ENCODE assay signal across 8 cellular contexts in the genomic region with DNA sequence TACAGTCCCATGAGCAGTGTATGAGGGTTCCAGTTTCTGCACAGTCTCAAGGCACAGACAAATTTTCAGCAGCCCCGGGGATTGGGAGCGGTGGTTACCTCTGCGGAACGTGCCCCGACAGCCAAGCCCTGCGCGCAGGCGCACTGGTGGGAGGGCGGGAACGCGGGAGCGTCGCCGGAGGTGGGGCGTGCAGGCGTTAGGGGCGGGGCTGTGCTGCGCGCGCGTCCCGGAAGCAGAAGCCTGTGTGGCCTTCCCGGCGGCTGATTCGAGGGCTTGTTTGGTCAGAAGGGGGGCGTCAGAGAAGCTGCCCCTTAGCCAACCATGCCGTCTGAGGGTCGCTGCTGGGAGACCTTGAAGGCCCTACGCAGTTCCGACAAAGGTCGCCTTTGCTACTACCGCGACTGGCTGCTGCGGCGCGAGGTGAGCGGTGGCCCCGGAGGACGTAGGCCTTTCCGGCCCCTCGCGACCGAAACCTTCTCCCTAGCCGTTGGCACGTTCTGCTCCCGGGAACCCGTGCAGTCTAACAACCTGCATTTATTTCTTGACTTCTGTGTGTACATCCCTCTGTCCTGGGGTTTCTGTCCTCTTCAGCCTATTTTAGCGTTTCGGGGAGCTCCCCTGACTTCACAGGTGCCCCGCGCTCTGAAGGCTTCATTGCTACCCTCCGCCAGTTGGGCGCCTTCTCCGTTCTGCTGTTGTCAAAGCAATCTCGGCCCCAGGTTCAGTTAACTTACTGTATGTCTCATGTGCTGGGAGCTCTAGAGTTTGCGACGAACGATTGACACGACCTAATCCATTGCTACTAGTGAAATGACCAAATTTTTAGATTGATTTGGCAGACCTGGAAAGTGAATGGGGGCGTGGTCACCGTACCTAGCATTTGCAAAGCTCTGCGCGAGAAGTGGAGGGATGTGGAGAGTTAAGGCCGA. TPM values are rescaled to one million over a fixed set of nuclear protein-coding genes. Genes with fewer than 3 reads are reported as not detected.
DNase-seq lines count a peak whose midpoint lies in the region; ATAC-seq and TF ChIP-seq lines count a peak whose summit lies in the region.

GLE1 (plus strand) TSS at position 235 of the 929 bp plus-strand sequence; CDS start at position 322, 87 bp downstream.

- peaks cover 8% of the 10 kb centered on the region for H3K36me3 Mint-ChIP-seq in activated naive CD4-positive, alpha-beta T cell treated with anti-CD3 and anti-CD28 coated beads, Interleukin-2, amount 50 U/mL, for 24 hours

- H3K27me3 Mint-ChIP-seq in activated naive CD4-positive, alpha-beta T cell treated with anti-CD3 and anti-CD28 coated beads, Interleukin-2, amount 50 U/mL, for 24 hours = no peaks in the 10 kb centered on the region

- POLR2A ChIA-PET in GM10248 (lab: Yijun Ruan, JAX) = interaction anchor here (0.6 to 1.0 kb wide), 3 partner anchors 47 to 83 kb away, joined by 3 to 5 read pairs (median 4); partner anchors contain the start of gene SPTAN1

- CTCF ChIA-PET in GM10248 (lab: Yijun Ruan, JAX) = interaction anchor here (0.7 to 1.6 kb wide), 4 partner anchors 9 to 48 kb away, joined by 3 to 5 read pairs (median 3); partner anchors contain the start of gene SPTAN1

- no peaks in the 10 kb centered on the region for H3K9me3 Mint-ChIP-seq in activated naive CD4-positive, alpha-beta T cell treated with anti-CD3 and anti-CD28 coated beads, Interleukin-2, amount 50 U/mL, for 24 hours

- TF ChIP-seq CTCF in GM10248 (IDR thresholded peaks at IDR 0.05; ENCODE audit: control extremely low read depth, extremely low read depth, low read depth, missing control alignments) = no peak
- no peak for TF ChIP-seq CTCF in omental fat pad (IDR thresholded peaks at IDR 0.05)

- DNase-seq in GM10248 (ENCODE audit: extremely low spot score) = peak; percentile 100
- peak; percentile 95 for DNase-seq in NCI-H1092 treated with DMSO at 0.1 percent for 48 hours (lab: John Stamatoyannopoulos, UW)
- DNase-seq in glomerular endothelial cell (ENCODE audit: extremely low read depth, low read depth, low spot score) = no peak
- peak; percentile 89 for DNase-seq in omental fat pad (ENCODE audit: low spot score)

- ATAC-seq in HG02610 (IDR thresholded peaks at IDR 0.05; ENCODE audit: unreplicated experiment) (peak; percentile 81), SK-N-SH treated with all-trans-retinoic acid at 6 μM for 48 hours (peak; percentile 97), omental fat pad (ENCODE audit: low FRiP score) (peak; percentile 97)

- H3K27ac ChIP-seq in temporal lobe (ENCODE audit: low read depth, low read length) = no peak within 1 kb of the TSS

- peaks cover 33% of the 10 kb centered on the region for H3K4me1 Mint-ChIP-seq in activated naive CD4-positive, alpha-beta T cell treated with anti-CD3 and anti-CD28 coated beads, Interleukin-2, amount 50 U/mL, for 24 hours

- peak within 1 kb of the TSS; percentile 97 for H3K4me3 Mint-ChIP-seq in activated naive CD4-positive, alpha-beta T cell treated with anti-CD3 and anti-CD28 coated beads, Interleukin-2, amount 50 U/mL, for 24 hours

- H3K27ac Mint-ChIP-seq in activated naive CD4-positive, alpha-beta T cell treated with anti-CD3 and anti-CD28 coated beads, Interleukin-2, amount 50 U/mL, for 24 hours = peak within 1 kb of the TSS; percentile 98

TF ChIP-seq in SK-N-SH treated with all-trans-retinoic acid at 6 μM for 48 hours, 23 proteins besides CTCF, POLR2A, EP300 and RAD21:
- TF ChIP-seq, protein P1, sequence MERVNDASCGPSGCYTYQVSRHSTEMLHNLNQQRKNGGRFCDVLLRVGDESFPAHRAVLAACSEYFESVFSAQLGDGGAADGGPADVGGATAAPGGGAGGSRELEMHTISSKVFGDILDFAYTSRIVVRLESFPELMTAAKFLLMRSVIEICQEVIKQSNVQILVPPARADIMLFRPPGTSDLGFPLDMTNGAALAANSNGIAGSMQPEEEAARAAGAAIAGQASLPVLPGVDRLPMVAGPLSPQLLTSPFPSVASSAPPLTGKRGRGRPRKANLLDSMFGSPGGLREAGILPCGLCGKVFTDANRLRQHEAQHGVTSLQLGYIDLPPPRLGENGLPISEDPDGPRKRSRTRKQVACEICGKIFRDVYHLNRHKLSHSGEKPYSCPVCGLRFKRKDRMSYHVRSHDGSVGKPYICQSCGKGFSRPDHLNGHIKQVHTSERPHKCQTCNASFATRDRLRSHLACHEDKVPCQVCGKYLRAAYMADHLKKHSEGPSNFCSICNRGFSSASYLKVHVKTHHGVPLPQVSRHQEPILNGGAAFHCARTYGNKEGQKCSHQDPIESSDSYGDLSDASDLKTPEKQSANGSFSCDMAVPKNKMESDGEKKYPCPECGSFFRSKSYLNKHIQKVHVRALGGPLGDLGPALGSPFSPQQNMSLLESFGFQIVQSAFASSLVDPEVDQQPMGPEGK (CRISPR knock-in tag; IDR thresholded peaks at IDR 0.05; ENCODE audit: borderline replicate concordance) = no peak
- TF ChIP-seq ISL1 (CRISPR knock-in tag; IDR thresholded peaks at IDR 0.05) = no peak
- TF ChIP-seq SNAI2 (CRISPR knock-in tag; IDR thresholded peaks at IDR 0.05) = no peak
- TF ChIP-seq OSR1 (CRISPR knock-in tag; IDR thresholded peaks at IDR 0.05) = no peak
- TF ChIP-seq, protein P2, sequence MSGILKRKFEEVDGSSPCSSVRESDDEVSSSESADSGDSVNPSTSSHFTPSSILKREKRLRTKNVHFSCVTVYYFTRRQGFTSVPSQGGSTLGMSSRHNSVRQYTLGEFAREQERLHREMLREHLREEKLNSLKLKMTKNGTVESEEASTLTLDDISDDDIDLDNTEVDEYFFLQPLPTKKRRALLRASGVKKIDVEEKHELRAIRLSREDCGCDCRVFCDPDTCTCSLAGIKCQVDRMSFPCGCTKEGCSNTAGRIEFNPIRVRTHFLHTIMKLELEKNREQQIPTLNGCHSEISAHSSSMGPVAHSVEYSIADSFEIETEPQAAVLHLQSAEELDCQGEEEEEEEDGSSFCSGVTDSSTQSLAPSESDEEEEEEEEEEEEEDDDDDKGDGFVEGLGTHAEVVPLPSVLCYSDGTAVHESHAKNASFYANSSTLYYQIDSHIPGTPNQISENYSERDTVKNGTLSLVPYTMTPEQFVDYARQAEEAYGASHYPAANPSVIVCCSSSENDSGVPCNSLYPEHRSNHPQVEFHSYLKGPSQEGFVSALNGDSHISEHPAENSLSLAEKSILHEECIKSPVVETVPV (CRISPR knock-in tag; IDR thresholded peaks at IDR 0.05) = no peak
- TF ChIP-seq ESRRG (CRISPR knock-in tag; IDR thresholded peaks at IDR 0.05) = no peak
- no peak for TF ChIP-seq ZNF565 (CRISPR knock-in tag; conservative IDR thresholded peaks at IDR 0.05; ENCODE audit: low read depth)

RNA-seq across cellular contexts. Expression of gene GLE1, which starts in this region (rescaled TPM):
- 14.4 and 21.6 TPM in 2 replicates for total RNA-seq in glomerular endothelial cell
- 10 to 100 TPM; 13.0 to 22.4 (median 19.9) TPM for total RNA-seq in omental fat pad
- 17.5 TPM for total RNA-seq in temporal lobe
